ENCODE assay signal across 1 cellular context in genomic region chr20:41692479-41693135, GRCh38.
A peak's percentile ranks its signal among the peaks of the same experiment; 100 is the strongest.
TF ChIP-seq lines count a peak whose summit lies in the region.

No MANE protein-coding gene starts in this region.

TF ChIP-seq in HepG2, 621 proteins besides CTCF, POLR2A, EP300 and RAD21 (continued from another document and continues in another):
- TF ChIP-seq AHR (CRISPR knock-in tag; IDR thresholded peaks at IDR 0.05) (0 out of 2 replicates have a peak, but pooled peaks have one; percentile 12), NRL (CRISPR knock-in tag; IDR thresholded peaks at IDR 0.05; ENCODE audit: borderline replicate concordance) (peak; percentile 62; the same call in 1 of the 2 replicates), ZBTB8A (CRISPR knock-in tag; IDR thresholded peaks at IDR 0.05; ENCODE audit: borderline replicate concordance, low read depth) (0 out of 2 replicates have a peak, but pooled peaks have one; percentile 20), ZBTB7A (CRISPR knock-in tag; IDR thresholded peaks at IDR 0.05) (0 out of 2 replicates have a peak, but pooled peaks have one; percentile 2), MAZ (IDR thresholded peaks at IDR 0.05; ENCODE audit: borderline replicate concordance, low read depth, low read length) (no peak), MAZ (CRISPR knock-in tag; IDR thresholded peaks at IDR 0.05; ENCODE audit: low read depth) (0 out of 2 replicates have a peak, but pooled peaks have one; percentile 9), ELF4 (CRISPR knock-in tag; IDR thresholded peaks at IDR 0.05; ENCODE audit: borderline replicate concordance) (peak; percentile 28; the same call in 1 of the 2 replicates), ZNF280B (CRISPR knock-in tag; IDR thresholded peaks at IDR 0.05; ENCODE audit: borderline replicate concordance) (peak; percentile 77), ZNF768 (CRISPR knock-in tag; IDR thresholded peaks at IDR 0.05) (peak; percentile 7; the same call in 1 of the 2 replicates), ZNF761 (CRISPR knock-in tag; conservative IDR thresholded peaks at IDR 0.05) (0 out of 2 replicates have a peak, but pooled peaks have one; percentile 5), GABPA (IDR thresholded peaks at IDR 0.05; ENCODE audit: low read depth, low read length) (peak; percentile 37), GABPA (CRISPR knock-in tag; IDR thresholded peaks at IDR 0.05; ENCODE audit: low read depth) (no peak; the same call in 1 of the 2 replicates), GTF2F1 (IDR thresholded peaks at IDR 0.05; ENCODE audit: low read length) (0 out of 2 replicates have a peak, but pooled peaks have one; percentile 69), HOXA3 (CRISPR knock-in tag; IDR thresholded peaks at IDR 0.05) (peak; percentile 29; the same call in 1 of the 2 replicates), FIP1L1 (IDR thresholded peaks at IDR 0.05; ENCODE audit: borderline replicate concordance, insufficient read depth, low read depth, low read length) (0 out of 2 replicates have a peak, but pooled peaks have one; percentile 8), TFE3 (CRISPR knock-in tag; IDR thresholded peaks at IDR 0.05) (0 out of 2 replicates have a peak, but pooled peaks have one; percentile 36), EED (CRISPR knock-in tag; IDR thresholded peaks at IDR 0.05) (peak; percentile 80), CERS6 (CRISPR knock-in tag; IDR thresholded peaks at IDR 0.05) (no peak), LCORL (IDR thresholded peaks at IDR 0.05) (0 out of 2 replicates have a peak, but pooled peaks have one; percentile 14), LCORL (CRISPR knock-in tag; IDR thresholded peaks at IDR 0.05) (no peak), ZNF747 (CRISPR knock-in tag; IDR thresholded peaks at IDR 0.05; ENCODE audit: borderline replicate concordance) (0 out of 2 replicates have a peak, but pooled peaks have one; percentile 21), ZNF839 (CRISPR knock-in tag; IDR thresholded peaks at IDR 0.05; ENCODE audit: borderline replicate concordance) (peak; percentile 80; the same call in 1 of the 2 replicates), TBL1XR1 (IDR thresholded peaks at IDR 0.05; ENCODE audit: borderline replicate concordance, low read length, partially characterized antibody) (peak; percentile 43), ZNF512B (CRISPR knock-in tag; IDR thresholded peaks at IDR 0.05; ENCODE audit: borderline replicate concordance) (no peak), ZNF782 (CRISPR knock-in tag; IDR thresholded peaks at IDR 0.05; ENCODE audit: borderline replicate concordance) (0 out of 2 replicates have a peak, but pooled peaks have one; percentile 2), ZNF772 (CRISPR knock-in tag; IDR thresholded peaks at IDR 0.05) (peak; percentile 28; the same call in 1 of the 2 replicates), ZNF34 (CRISPR knock-in tag; IDR thresholded peaks at IDR 0.05; ENCODE audit: borderline replicate concordance) (peak; percentile 21; the same call in 1 of the 2 replicates), ZNF713 (CRISPR knock-in tag; IDR thresholded peaks at IDR 0.05) (no peak), ZNF460 (CRISPR knock-in tag; IDR thresholded peaks at IDR 0.05; ENCODE audit: borderline replicate concordance) (no peak), ZNF441 (CRISPR knock-in tag; IDR thresholded peaks at IDR 0.05; ENCODE audit: borderline replicate concordance) (no peak), ZNF225 (CRISPR knock-in tag; IDR thresholded peaks at IDR 0.05) (peak; percentile 47; the same call in 1 of the 2 replicates), RAD51 (IDR thresholded peaks at IDR 0.05; ENCODE audit: borderline replicate concordance) (peak; percentile 95), ZNF143 (CRISPR knock-in tag; IDR thresholded peaks at IDR 0.05) (peak; percentile 85)
- TF ChIP-seq, protein P1, sequence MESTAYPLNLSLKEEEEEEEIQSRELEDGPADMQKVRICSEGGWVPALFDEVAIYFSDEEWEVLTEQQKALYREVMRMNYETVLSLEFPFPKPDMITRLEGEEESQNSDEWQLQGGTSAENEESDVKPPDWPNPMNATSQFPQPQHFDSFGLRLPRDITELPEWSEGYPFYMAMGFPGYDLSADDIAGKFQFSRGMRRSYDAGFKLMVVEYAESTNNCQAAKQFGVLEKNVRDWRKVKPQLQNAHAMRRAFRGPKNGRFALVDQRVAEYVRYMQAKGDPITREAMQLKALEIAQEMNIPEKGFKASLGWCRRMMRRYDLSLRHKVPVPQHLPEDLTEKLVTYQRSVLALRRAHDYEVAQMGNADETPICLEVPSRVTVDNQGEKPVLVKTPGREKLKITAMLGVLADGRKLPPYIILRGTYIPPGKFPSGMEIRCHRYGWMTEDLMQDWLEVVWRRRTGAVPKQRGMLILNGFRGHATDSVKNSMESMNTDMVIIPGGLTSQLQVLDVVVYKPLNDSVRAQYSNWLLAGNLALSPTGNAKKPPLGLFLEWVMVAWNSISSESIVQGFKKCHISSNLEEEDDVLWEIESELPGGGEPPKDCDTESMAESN (CRISPR knock-in tag; conservative IDR thresholded peaks at IDR 0.05) = peak; percentile 32; the same call in 1 of the 2 replicates
- TF ChIP-seq, protein P2, sequence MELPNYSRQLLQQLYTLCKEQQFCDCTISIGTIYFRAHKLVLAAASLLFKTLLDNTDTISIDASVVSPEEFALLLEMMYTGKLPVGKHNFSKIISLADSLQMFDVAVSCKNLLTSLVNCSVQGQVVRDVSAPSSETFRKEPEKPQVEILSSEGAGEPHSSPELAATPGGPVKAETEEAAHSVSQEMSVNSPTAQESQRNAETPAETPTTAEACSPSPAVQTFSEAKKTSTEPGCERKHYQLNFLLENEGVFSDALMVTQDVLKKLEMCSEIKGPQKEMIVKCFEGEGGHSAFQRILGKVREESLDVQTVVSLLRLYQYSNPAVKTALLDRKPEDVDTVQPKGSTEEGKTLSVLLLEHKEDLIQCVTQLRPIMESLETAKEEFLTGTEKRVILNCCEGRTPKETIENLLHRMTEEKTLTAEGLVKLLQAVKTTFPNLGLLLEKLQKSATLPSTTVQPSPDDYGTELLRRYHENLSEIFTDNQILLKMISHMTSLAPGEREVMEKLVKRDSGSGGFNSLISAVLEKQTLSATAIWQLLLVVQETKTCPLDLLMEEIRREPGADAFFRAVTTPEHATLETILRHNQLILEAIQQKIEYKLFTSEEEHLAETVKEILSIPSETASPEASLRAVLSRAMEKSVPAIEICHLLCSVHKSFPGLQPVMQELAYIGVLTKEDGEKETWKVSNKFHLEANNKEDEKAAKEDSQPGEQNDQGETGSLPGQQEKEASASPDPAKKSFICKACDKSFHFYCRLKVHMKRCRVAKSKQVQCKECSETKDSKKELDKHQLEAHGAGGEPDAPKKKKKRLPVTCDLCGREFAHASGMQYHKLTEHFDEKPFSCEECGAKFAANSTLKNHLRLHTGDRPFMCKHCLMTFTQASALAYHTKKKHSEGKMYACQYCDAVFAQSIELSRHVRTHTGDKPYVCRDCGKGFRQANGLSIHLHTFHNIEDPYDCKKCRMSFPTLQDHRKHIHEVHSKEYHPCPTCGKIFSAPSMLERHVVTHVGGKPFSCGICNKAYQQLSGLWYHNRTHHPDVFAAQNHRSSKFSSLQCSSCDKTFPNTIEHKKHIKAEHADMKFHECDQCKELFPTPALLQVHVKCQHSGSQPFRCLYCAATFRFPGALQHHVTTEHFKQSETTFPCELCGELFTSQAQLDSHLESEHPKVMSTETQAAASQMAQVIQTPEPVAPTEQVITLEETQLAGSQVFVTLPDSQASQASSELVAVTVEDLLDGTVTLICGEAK (IDR thresholded peaks at IDR 0.05) = no peak
- TF ChIP-seq, protein P2 (CRISPR knock-in tag; IDR thresholded peaks at IDR 0.05) = peak; percentile 3; the same call in 1 of the 2 replicates
- TF ChIP-seq, protein P3, sequence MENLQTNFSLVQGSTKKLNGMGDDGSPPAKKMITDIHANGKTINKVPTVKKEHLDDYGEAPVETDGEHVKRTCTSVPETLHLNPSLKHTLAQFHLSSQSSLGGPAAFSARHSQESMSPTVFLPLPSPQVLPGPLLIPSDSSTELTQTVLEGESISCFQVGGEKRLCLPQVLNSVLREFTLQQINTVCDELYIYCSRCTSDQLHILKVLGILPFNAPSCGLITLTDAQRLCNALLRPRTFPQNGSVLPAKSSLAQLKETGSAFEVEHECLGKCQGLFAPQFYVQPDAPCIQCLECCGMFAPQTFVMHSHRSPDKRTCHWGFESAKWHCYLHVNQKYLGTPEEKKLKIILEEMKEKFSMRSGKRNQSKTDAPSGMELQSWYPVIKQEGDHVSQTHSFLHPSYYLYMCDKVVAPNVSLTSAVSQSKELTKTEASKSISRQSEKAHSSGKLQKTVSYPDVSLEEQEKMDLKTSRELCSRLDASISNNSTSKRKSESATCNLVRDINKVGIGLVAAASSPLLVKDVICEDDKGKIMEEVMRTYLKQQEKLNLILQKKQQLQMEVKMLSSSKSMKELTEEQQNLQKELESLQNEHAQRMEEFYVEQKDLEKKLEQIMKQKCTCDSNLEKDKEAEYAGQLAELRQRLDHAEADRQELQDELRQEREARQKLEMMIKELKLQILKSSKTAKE (CRISPR knock-in tag; IDR thresholded peaks at IDR 0.05; ENCODE audit: borderline replicate concordance) = no peak
